In genomic region chr3:179174898-179175297, GRCh38 we compare ENCODE assay signal across 15 cellular contexts. TPM values are rescaled to one million over a fixed set of nuclear protein-coding genes. Genes with fewer than 3 reads are reported as not detected.
DNase-seq lines count a peak whose midpoint lies in the region; ATAC-seq and TF ChIP-seq lines count a peak whose summit lies in the region.
"Had no signal": no experiment of that assay in that cellular context is flagged by ENCODE, and none has a peak within 500 bp of the region (broad histone marks: within the 10 kb centered on the region; RNA-seq: fewer than 3 reads in every experiment).

No MANE protein-coding gene starts in this region.

- peaks cover 58% of the 10 kb centered on the region for H4K20me1 ChIP-seq in smooth muscle cell (ENCODE audit: low read depth)

- no peaks in the 10 kb centered on the region for H3F3A ChIP-seq in smooth muscle cell (ENCODE audit: low read depth)

- no peaks in the 10 kb centered on the region for H3K27me3 ChIP-seq in smooth muscle cell (ENCODE audit: low read depth)
- H3K27me3 ChIP-seq: SJCRH30, suprapubic skin had no signal

- H3K4me2 ChIP-seq in smooth muscle cell: peak overlapping the region; percentile 24

- H3K36me3 ChIP-seq in smooth muscle cell (ENCODE audit: low read depth): no peaks in the 10 kb centered on the region
- H3K36me3 ChIP-seq: SJCRH30, suprapubic skin had no signal

- WGBS in smooth muscle cell (ENCODE audit: low lambda C conversion rate): 70% methylated on average over 1 of the region's 1 CpG

- peak; percentile 46 for DNase-seq in dermis blood vessel endothelial cell
- DNase-seq in smooth muscle cell (lab: John Stamatoyannopoulos, UW; ENCODE audit: unreplicated experiment): no peak
- no peak for DNase-seq in stimulated activated CD4-positive, alpha-beta T cell treated with anti-CD3 and anti-CD28 coated beads, Interleukin-1b, Interleukin-23, amount 100 ng/mL, for 48 hours
- no peak for DNase-seq in activated CD4-positive, CD25-positive, alpha-beta regulatory T cell treated with anti-CD3 and anti-CD28 coated beads, Interleukin-2, amount 50 U/mL, for 72 hours
- no peak for DNase-seq in NCI-H2081 (lab: John Stamatoyannopoulos, UW)
- DNase-seq: activated CD4-positive, alpha-beta T cell treated with anti-CD3 and anti-CD28 coated beads, Interleukin-2, amount 50 U/mL, for 1 hour; CD4-positive, CD25-positive, alpha-beta regulatory T cell; foreskin melanocyte; NCI-H1694 treated with DMSO at 0.1 percent for 48 hours; nephron progenitor cell; SJCRH30 had no signal

- H2AFZ ChIP-seq in smooth muscle cell (ENCODE audit: low read depth): no peak overlapping the region

- ATAC-seq in GM19025 (IDR thresholded peaks at IDR 0.05; ENCODE audit: low read depth, unreplicated experiment) (peak; percentile 51), HG03378 (IDR thresholded peaks at IDR 0.05; ENCODE audit: unreplicated experiment) (peak; percentile 59)

- H3K9ac ChIP-seq in smooth muscle cell (ENCODE audit: low read depth): no peak overlapping the region

- TF ChIP-seq CTCF in smooth muscle cell (IDR thresholded peaks at IDR 0.05; ENCODE audit: borderline replicate concordance, insufficient read depth, poor library complexity, severe bottlenecking): no peak

- peaks cover 9% of the 10 kb centered on the region for H3K4me1 ChIP-seq in smooth muscle cell (ENCODE audit: low read depth)

- H3K79me2 ChIP-seq in smooth muscle cell (ENCODE audit: low read depth): peaks cover 76% of the 10 kb centered on the region

- H3K4me3 ChIP-seq in smooth muscle cell: no peak overlapping the region
- H3K4me3 ChIP-seq: lung, SJCRH30, suprapubic skin had no signal

- no peaks in the 10 kb centered on the region for H3K9me3 ChIP-seq in smooth muscle cell (replicated peaks; ENCODE audit: low read depth)
- H3K9me3 ChIP-seq: suprapubic skin had no signal

- no peak overlapping the region for H3K27ac ChIP-seq in smooth muscle cell (ENCODE audit: low read depth)
- H3K27ac ChIP-seq: SJCRH30, suprapubic skin had no signal

RNA-seq across cellular contexts. Expression of gene PIK3CA, which starts 26.7 kb away (rescaled TPM):
- total RNA-seq in dermis blood vessel endothelial cell: 55.6 and 70.8 TPM in 2 replicates
- 19.6 and 21.3 TPM in 2 replicates for total RNA-seq in smooth muscle cell
- polyA plus RNA-seq in smooth muscle cell: 5.7 and 6.1 TPM in 2 replicates
